ENCODE assay signal across 24 cellular contexts in genomic region chr13:65166675-65167074, GRCh38.
"Had no signal": no experiment of that assay in that cellular context is flagged by ENCODE, and none has a peak within 500 bp of the region (broad histone marks: within the 10 kb centered on the region; RNA-seq: fewer than 3 reads in every experiment).

No MANE protein-coding gene starts in this region.

- ATAC-seq: Right ventricle myocardium inferior, T-cell had no signal

- DNase-seq: KBM-7, MG63, NCI-H1092 treated with DMSO at 0.1 percent for 48 hours, NCI-H1436, NCI-H187, NCI-H2029, NCI-H2081 treated with DMSO at 0.1 percent for 48 hours, NCI-H2171, NCI-H226, NCI-H446, NCI-H510A, NCI-H524 treated with DMSO at 0.1 percent for 48 hours, NCI-H69, NCI-H774, OCI-M1, PC-9, Peyer's patch, SIG-M5, SW 1271, T-cell had no signal

- H3K27me3 Mint-ChIP-seq: T-cell had no signal

- H3K4me3 Mint-ChIP-seq: T-cell; T-helper 1 cell treated with Interleukin-12 subunit alpha and Interleukin-12 subunit beta and Interleukin-4 antibody, amounts not matched to agents 30 μg/mL and 1 μg/mL, for 36 hours had no signal

- H3K27me3 ChIP-seq: MG63, Peyer's patch, SJSA1 had no signal

- H3K27ac ChIP-seq: PC-9, Peyer's patch, SJSA1, SK-N-MC had no signal

- H3K4me1 ChIP-seq: Peyer's patch, SJSA1 had no signal

- H3K9me3 Mint-ChIP-seq: T-helper 1 cell treated with Interleukin-12 subunit alpha and Interleukin-12 subunit beta and Interleukin-4 antibody, amounts not matched to agents 30 μg/mL and 1 μg/mL, for 36 hours had no signal

- H3K36me3 Mint-ChIP-seq: T-cell had no signal

- H3K27ac Mint-ChIP-seq: T-cell; T-helper 1 cell treated with Interleukin-12 subunit alpha and Interleukin-12 subunit beta and Interleukin-4 antibody, amounts not matched to agents 30 μg/mL and 1 μg/mL, for 36 hours had no signal

- H3K36me3 ChIP-seq: MG63, Peyer's patch, SJSA1 had no signal

- H3K9me3 ChIP-seq: MG63, Peyer's patch, SJSA1 had no signal

- H2AFZ ChIP-seq: PC-9 had no signal

- H3K4me2 ChIP-seq: PC-9 had no signal

- H3K4me1 Mint-ChIP-seq: T-cell had no signal

- H3K4me3 ChIP-seq: MG63, PC-9, Peyer's patch, SJSA1, SK-N-MC had no signal
